30 cellular contexts compared by ENCODE assay signal in genomic region chr1:32568929-32569328, GRCh38. TPM values are rescaled to one million over a fixed set of nuclear protein-coding genes. Genes with fewer than 3 reads are reported as not detected.
"Had no signal": no experiment of that assay in that cellular context is flagged by ENCODE, and none has a peak within 500 bp of the region (broad histone marks: within the 10 kb centered on the region; RNA-seq: fewer than 3 reads in every experiment).

No MANE protein-coding gene starts in this region.

- H3K27me3 ChIP-seq: neural progenitor cell, ovary, spleen, suprapubic skin, testis, tibial nerve, upper lobe of left lung, vagina had no signal

- H3K9ac ChIP-seq: neural progenitor cell, parathyroid adenoma had no signal

- H3K4me1 ChIP-seq: neural progenitor cell, parathyroid adenoma, psoas muscle, spleen, suprapubic skin, testis, tibial nerve, upper lobe of left lung, vagina had no signal

- ATAC-seq: naive thymus-derived CD4-positive, alpha-beta T cell; natural killer cell; psoas muscle; right cardiac atrium; sciatic nerve; stimulated activated memory B cell treated with anti-CD40 and anti-IgM and Interleukin-4, amounts not matched to agents 10 μg/mL and 1 μg/mL and 100 μg/mL, for 72 hours; stimulated activated naive CD8-positive, alpha-beta T cell treated with anti-CD3 and anti-CD28 coated beads, Interleukin-15, amount 100 ng/mL, for 72 hours; stimulated activated naive CD8-positive, alpha-beta T cell treated with anti-CD3 and anti-CD28 coated beads, Interleukin-15, Interleukin-2, amounts not matched to agents 100 U/mL and 50 U/mL, for 24 hours had no signal

- H3K27ac ChIP-seq: neural progenitor cell, ovary, parathyroid adenoma, psoas muscle, skin epidermis, spleen, suprapubic skin, testis, tibial nerve, upper lobe of left lung, vagina had no signal

- DNase-seq: natural killer cell; occipital lobe; ovary; posterior cingulate gyrus; psoas muscle; right cardiac atrium; spleen; stimulated activated CD4-positive, alpha-beta T cell treated with anti-CD3 and anti-CD28 coated beads, Interleukin-12 subunit alpha, Interleukin-12 subunit beta, amount 100 ng/mL, for 4 hours; stimulated activated CD4-positive, alpha-beta T cell treated with anti-CD3 and anti-CD28 coated beads, Interleukin-1b, Interleukin-23, amount 100 ng/mL, for 48 hours; stimulated activated CD4-positive, alpha-beta T cell treated with anti-CD3 and anti-CD28 coated beads, Interleukin-4, amount 100 ng/mL, for 1 hour; stimulated activated CD4-positive, alpha-beta T cell treated with anti-CD3 and anti-CD28 coated beads, Interleukin-4, amount 100 ng/mL, for 4 hours; stimulated activated CD8-positive, alpha-beta memory T cell treated with anti-CD3 and anti-CD28 coated beads, Interleukin-4, amount 100 ng/mL, for 48 hours; stimulated activated naive CD4-positive, alpha-beta T cell; stimulated activated naive CD8-positive, alpha-beta T cell treated with anti-CD3 and anti-CD28 coated beads, Interleukin-15, amount 100 ng/mL, for 72 hours; stimulated activated naive CD8-positive, alpha-beta T cell treated with anti-CD3 and anti-CD28 coated beads, Interleukin-15, Interleukin-2, amounts not matched to agents 100 U/mL and 50 U/mL, for 24 hours; substantia nigra; testis; trophoblast cell; upper lobe of left lung had no signal

- H2AFZ ChIP-seq: neural progenitor cell, parathyroid adenoma had no signal

- H3K9me3 ChIP-seq: ovary, psoas muscle, spleen, suprapubic skin, testis, tibial nerve, upper lobe of left lung, vagina had no signal

- H3K79me2 ChIP-seq: parathyroid adenoma had no signal

- H3K4me3 ChIP-seq: neural progenitor cell, ovary, psoas muscle, skin epidermis, smooth muscle cell, spleen, suprapubic skin, testis, tibial nerve, upper lobe of left lung, vagina had no signal

- H3K4me2 ChIP-seq: neural progenitor cell, smooth muscle cell had no signal

- H3K36me3 ChIP-seq: neural progenitor cell, ovary, spleen, vagina had no signal

- FAIRE-seq: urothelium cell line had no signal

RNA-seq across cellular contexts. Expression of gene ZBTB8A, which starts 29.7 kb away (rescaled TPM):
- polyA plus RNA-seq: naive thymus-derived CD4-positive, alpha-beta T cell had no signal
